ENCODE assay signal across 23 cellular contexts in the genomic region with DNA sequence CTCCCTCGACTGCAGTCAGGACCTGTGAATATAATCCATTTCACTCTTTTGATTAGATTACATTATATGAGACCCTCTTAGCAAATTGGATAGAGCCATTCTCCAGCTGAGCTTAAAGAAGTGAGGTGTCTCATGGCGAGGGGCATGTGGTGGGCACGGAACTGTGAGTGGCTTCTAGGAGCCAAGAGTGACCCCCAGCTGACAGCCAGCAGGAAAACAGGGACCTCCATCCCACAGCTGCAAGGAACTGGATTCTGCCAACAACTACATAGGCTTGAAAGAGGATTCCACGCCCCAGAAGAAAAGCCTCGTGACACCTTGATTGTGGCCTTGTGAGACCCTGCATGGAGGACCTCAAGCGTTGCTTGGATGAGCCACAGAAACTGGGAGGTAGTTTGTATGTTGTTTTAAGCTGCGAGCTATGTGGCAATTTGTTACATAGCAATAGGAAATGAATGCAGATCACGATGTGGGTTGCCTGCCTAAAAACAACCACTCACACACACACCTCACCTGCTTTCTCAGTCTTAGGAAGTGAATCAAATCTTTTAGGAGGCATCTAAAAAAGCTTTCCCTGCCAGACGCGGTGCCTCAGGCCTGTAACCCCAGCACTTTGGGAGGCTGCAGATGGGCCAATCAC.
"Had no signal": no experiment of that assay in that cellular context is flagged by ENCODE, and none has a peak within 500 bp of the region (broad histone marks: within the 10 kb centered on the region; RNA-seq: fewer than 3 reads in every experiment).

No MANE protein-coding gene starts in this region.

- ATAC-seq: activated CD4-positive, alpha-beta T cell treated with anti-CD3 and anti-CD28 coated beads for 36 hours; activated CD8-positive, alpha-beta T cell treated with anti-CD3 and anti-CD28 coated beads, Interleukin-2, amount 10 ng/mL, durations not matched to agents 7 days and 5 days; body of pancreas; K562 had no signal

- H3K4me3 ChIP-seq: body of pancreas, K562, Peyer's patch had no signal

- H3K27me3 Mint-ChIP-seq: activated naive CD8-positive, alpha-beta T cell treated with anti-CD3 and anti-CD28 coated beads, Interleukin-2, amount 10 ng/mL, durations not matched to agents 7 days and 5 days; central memory CD8-positive, alpha-beta T cell had no signal

- H3K9me3 ChIP-seq: body of pancreas, Peyer's patch had no signal

- H3K4me3 Mint-ChIP-seq: activated CD4-positive, alpha-beta T cell treated with anti-CD3 and anti-CD28 coated beads for 36 hours; activated CD8-positive, alpha-beta T cell treated with anti-CD3 and anti-CD28 coated beads, Interleukin-2, amount 10 ng/mL, durations not matched to agents 7 days and 5 days; activated naive CD8-positive, alpha-beta T cell treated with anti-CD3 and anti-CD28 coated beads, Interleukin-2, amount 10 ng/mL, durations not matched to agents 7 days and 5 days; central memory CD8-positive, alpha-beta T cell had no signal

- H3K27me3 ChIP-seq: body of pancreas, Peyer's patch had no signal

- H3K27ac Mint-ChIP-seq: activated CD4-positive, alpha-beta T cell treated with anti-CD3 and anti-CD28 coated beads for 36 hours; activated CD8-positive, alpha-beta T cell treated with anti-CD3 and anti-CD28 coated beads, Interleukin-2, amount 10 ng/mL, durations not matched to agents 7 days and 5 days; activated naive CD8-positive, alpha-beta T cell treated with anti-CD3 and anti-CD28 coated beads, Interleukin-2, amount 10 ng/mL, durations not matched to agents 7 days and 5 days had no signal

- H3K27ac ChIP-seq: body of pancreas, Peyer's patch, WERI-Rb-1 had no signal

- H3K9me3 Mint-ChIP-seq: central memory CD8-positive, alpha-beta T cell had no signal

- H3K36me3 ChIP-seq: Peyer's patch, WERI-Rb-1 had no signal

- DNase-seq: activated CD4-positive, alpha-beta T cell treated with anti-CD3 and anti-CD28 coated beads for 36 hours; activated CD4-positive, alpha-beta T cell treated with anti-CD3 and anti-CD28 coated beads, Interleukin-2, amount 50 U/mL, for 4 hours; activated CD8-positive, alpha-beta memory T cell treated with anti-CD3 and anti-CD28 coated beads, Interleukin-2, amount 50 U/mL, for 48 hours; activated CD8-positive, alpha-beta T cell treated with anti-CD3 and anti-CD28 coated beads, Interleukin-2, amount 10 ng/mL, durations not matched to agents 7 days and 5 days; activated naive CD4-positive, alpha-beta T cell treated with anti-CD3 and anti-CD28 coated beads, Interleukin-2, amount 50 U/mL, for 16 hours; activated naive CD8-positive, alpha-beta T cell treated with anti-CD3 and anti-CD28 coated beads, Interleukin-2, amount 10 ng/mL, durations not matched to agents 7 days and 5 days; activated T-cell treated with anti-CD3 and anti-CD28 coated beads, Interleukin-2, amount 50 U/mL, for 1 hour; Karpas-422; MM.1S; NCI-H1105; NCI-H1436; NCI-H1694 treated with DMSO at 0.1 percent for 48 hours; NCI-H2029 treated with DMSO at 0.1 percent for 48 hours; NCI-H345; NCI-H510A; NCI-H526 treated with DMSO at 0.1 percent for 48 hours; Peyer's patch; SHP77 treated with DMSO at 0.1 percent for 48 hours; T-helper 2 cell; WERI-Rb-1 had no signal
